Comparison of ENCODE assay signal across 8 cellular contexts in the genomic region with DNA sequence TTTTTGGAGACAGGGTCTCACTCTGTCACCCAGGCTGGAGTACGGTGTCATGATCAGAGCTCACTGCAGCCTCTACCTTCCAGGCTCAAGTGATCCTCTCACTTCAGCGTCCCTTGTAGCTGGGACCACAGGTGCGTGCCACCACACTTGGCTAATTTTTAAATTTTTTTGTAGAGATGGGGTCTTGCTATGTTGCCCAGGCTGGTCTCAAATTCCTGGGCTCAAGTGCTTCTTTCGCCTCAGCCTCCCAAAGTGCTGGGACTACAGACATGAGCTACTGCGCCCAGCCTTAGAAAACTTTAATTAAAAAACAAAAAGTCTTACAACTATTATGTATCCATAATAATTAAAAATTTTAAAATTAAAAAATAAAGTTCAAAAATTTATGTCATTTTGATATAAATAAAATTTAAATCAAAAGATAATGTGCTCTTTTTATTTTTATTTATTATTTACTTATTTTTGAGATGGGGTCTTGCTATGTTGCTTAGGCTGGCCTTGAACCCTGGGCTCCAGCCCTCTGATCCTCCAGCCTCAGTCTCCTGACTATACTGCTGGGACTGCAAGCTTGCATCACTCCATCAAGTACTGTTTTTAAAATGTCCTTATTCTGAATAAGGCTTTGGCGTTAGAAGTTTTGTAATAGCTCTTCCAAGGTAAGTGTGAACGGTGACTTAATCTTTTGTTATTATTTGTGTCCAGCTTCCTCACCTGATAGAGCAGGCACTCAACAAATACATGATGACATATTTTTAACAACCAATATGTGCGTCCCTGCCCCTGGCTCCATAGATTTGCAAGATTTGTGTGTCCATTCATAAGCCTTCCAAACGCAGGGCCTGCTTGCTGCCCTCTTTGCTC. TPM values are rescaled to one million over a fixed set of nuclear protein-coding genes. Genes with fewer than 3 reads are reported as not detected.
DNase-seq lines count a peak whose midpoint lies in the region; ATAC-seq, FAIRE-seq and TF ChIP-seq lines count a peak whose summit lies in the region.

No MANE protein-coding gene starts in this region.

- H3K4me2 ChIP-seq in hepatocyte, result peak overlapping the region; percentile 95

- no peaks in the 10 kb centered on the region for H4K20me1 ChIP-seq in hepatocyte (ENCODE audit: insufficient read depth, poor library complexity, severe bottlenecking)

- peaks cover 61% of the 10 kb centered on the region for H3K79me2 ChIP-seq in hepatocyte

- peak in 1 of 2 donors; percentile 2 for ATAC-seq in activated T-cell treated with anti-CD3 and anti-CD28 coated beads, Interleukin-2, amount 50 U/mL, for 72 hours (replicated peaks in 1 of 2)
- no peak for ATAC-seq in HG03039 (IDR thresholded peaks at IDR 0.05; ENCODE audit: unreplicated experiment)

- TF ChIP-seq CTCF in hepatocyte (IDR thresholded peaks at IDR 0.05; ENCODE audit: poor library complexity), result no peak

- H3K36me3 Mint-ChIP-seq in activated CD4-positive, alpha-beta T cell treated with anti-CD3 and anti-CD28 coated beads, Interleukin-2, amount 10 ng/mL, durations not matched to agents 7 days and 5 days (ENCODE audit: low read depth), result peaks cover 48% of the 10 kb centered on the region
- peaks cover 12 to 20% of the 10 kb centered on the region in 2 donors for H3K36me3 Mint-ChIP-seq in activated T-cell treated with anti-CD3 and anti-CD28 coated beads, Interleukin-2, amount 50 U/mL, for 72 hours (ENCODE audit: insufficient read depth in 2 of 2)

- CTCF ChIA-PET in activated CD4-positive, alpha-beta T cell treated with anti-CD3 and anti-CD28 coated beads, Interleukin-2, amount 10 ng/mL, durations not matched to agents 7 days and 5 days (lab: Charles Lee), result interaction anchor here (0.6 to 3.4 kb wide), 24 partner anchors 10 to 1589 kb away, joined by 3 to 18 read pairs (median 4); partner anchors contain the start of genes C12orf57, COPS7A, LPCAT3 and PEX5

- no peaks in the 10 kb centered on the region for H3K27me3 Mint-ChIP-seq in activated CD4-positive, alpha-beta T cell treated with anti-CD3 and anti-CD28 coated beads, Interleukin-2, amount 10 ng/mL, durations not matched to agents 7 days and 5 days
- H3K27me3 Mint-ChIP-seq in activated T-cell treated with anti-CD3 and anti-CD28 coated beads, Interleukin-2, amount 50 U/mL, for 72 hours (ENCODE audit: low read depth), result no peaks in the 10 kb centered on the region

- peak overlapping the region; percentile 96 for H3K4me3 Mint-ChIP-seq in activated CD4-positive, alpha-beta T cell treated with anti-CD3 and anti-CD28 coated beads, Interleukin-2, amount 10 ng/mL, durations not matched to agents 7 days and 5 days
- H3K4me3 Mint-ChIP-seq in activated T-cell treated with anti-CD3 and anti-CD28 coated beads, Interleukin-2, amount 50 U/mL, for 72 hours, result peak overlapping the region; percentile 95 to 96

- POLR2A ChIA-PET in activated CD4-positive, alpha-beta T cell treated with anti-CD3 and anti-CD28 coated beads, Interleukin-2, amount 10 ng/mL, durations not matched to agents 7 days and 5 days (lab: Charles Lee), result interaction anchor here (0.5 to 2.7 kb wide), 4 partner anchors 161 to 974 kb away, joined by 3 to 28 read pairs (median 4); partner anchors contain the start of genes C12orf57 and RNU7-1

- DNase-seq in activated CD4-positive, alpha-beta T cell treated with anti-CD3 and anti-CD28 coated beads, Interleukin-2, amount 10 ng/mL, durations not matched to agents 7 days and 5 days, result no peak
- DNase-seq in activated CD4-positive, alpha-beta T cell treated with anti-CD3 and anti-CD28 coated beads, Interleukin-2, amount 50 U/mL, for 1 hour, result no peak
- peak in 1 of 2 donors; percentile 10 for DNase-seq in activated T-cell treated with anti-CD3 and anti-CD28 coated beads, Interleukin-2, amount 50 U/mL, for 72 hours
- DNase-seq in hepatocyte (ENCODE audit: low spot score) (no peak), small intestine (no peak), MG63 (no peak)
- DNase-seq in effector CD4-positive, alpha-beta T cell, result no peak

- peak overlapping the region; percentile 42 for H2AFZ ChIP-seq in hepatocyte

- H3K27me3 ChIP-seq in hepatocyte (no peaks in the 10 kb centered on the region), small intestine (ENCODE audit: control insufficient read depth in 2 of 2, insufficient read depth in 2 of 2, low read length in 2 of 2) (no peaks in the 10 kb centered on the region), MG63 (no peaks in the 10 kb centered on the region)

- peaks cover 74% of the 10 kb centered on the region for H3K4me1 Mint-ChIP-seq in activated CD4-positive, alpha-beta T cell treated with anti-CD3 and anti-CD28 coated beads, Interleukin-2, amount 10 ng/mL, durations not matched to agents 7 days and 5 days
- peaks cover 46% of the 10 kb centered on the region for H3K4me1 Mint-ChIP-seq in activated T-cell treated with anti-CD3 and anti-CD28 coated beads, Interleukin-2, amount 50 U/mL, for 72 hours (ENCODE audit: low read depth)

- FAIRE-seq in small intestine (lab: Jason Lieb, UNC), result no peak

- peaks cover 16% of the 10 kb centered on the region for H3K9me3 Mint-ChIP-seq in activated CD4-positive, alpha-beta T cell treated with anti-CD3 and anti-CD28 coated beads, Interleukin-2, amount 10 ng/mL, durations not matched to agents 7 days and 5 days
- H3K9me3 Mint-ChIP-seq in activated T-cell treated with anti-CD3 and anti-CD28 coated beads, Interleukin-2, amount 50 U/mL, for 72 hours, result peaks cover 0 to 5% of the 10 kb centered on the region in 2 donors

- peak overlapping the region; percentile 78 for H3K4me3 ChIP-seq in hepatocyte
- peak overlapping the region; percentile 59 to 71 for H3K4me3 ChIP-seq in small intestine (ENCODE audit: low read depth in 1 of 2, low read length in 2 of 2)
- H3K4me3 ChIP-seq in MG63, result no peak overlapping the region

- 71% methylated on average over 9 of the region's 9 CpGs for WGBS in hepatocyte (ENCODE audit: low lambda C conversion rate, missing lambda C conversion rate)
- 62 to 69% (median 62%) methylated on average over 9 of the region's 9 CpGs for WGBS in small intestine, 3 donors

- H3K27ac ChIP-seq in hepatocyte (peak overlapping the region; percentile 100), small intestine (ENCODE audit: low read depth in 1 of 2, low read length in 1 of 2) (peak overlapping the region; percentile 91 to 98)

- H3K36me3 ChIP-seq in hepatocyte (replicated peaks; ENCODE audit: insufficient read depth, low read depth), result no peaks in the 10 kb centered on the region
- peaks cover 0 to 6% of the 10 kb centered on the region in 2 donors for H3K36me3 ChIP-seq in small intestine (ENCODE audit: control insufficient read depth in 2 of 2, insufficient read depth in 2 of 2, low read length in 2 of 2)
- no peaks in the 10 kb centered on the region for H3K36me3 ChIP-seq in MG63

- no peaks in the 10 kb centered on the region for H3K9me2 ChIP-seq in hepatocyte (replicated peaks; ENCODE audit: insufficient read depth)

- H3K9me3 ChIP-seq in hepatocyte (ENCODE audit: low read depth) (no peaks in the 10 kb centered on the region), small intestine (ENCODE audit: control insufficient read depth, low read depth) (no peaks in the 10 kb centered on the region), MG63 (peaks cover 6% of the 10 kb centered on the region; the same call in 1 of the 2 replicates)

- peak overlapping the region; percentile 96 for H3K27ac Mint-ChIP-seq in activated CD4-positive, alpha-beta T cell treated with anti-CD3 and anti-CD28 coated beads, Interleukin-2, amount 10 ng/mL, durations not matched to agents 7 days and 5 days
- H3K27ac Mint-ChIP-seq in activated T-cell treated with anti-CD3 and anti-CD28 coated beads, Interleukin-2, amount 50 U/mL, for 72 hours, result peak overlapping the region; percentile 93

- H3K4me1 ChIP-seq in hepatocyte (ENCODE audit: insufficient read depth), result peaks cover 12% of the 10 kb centered on the region
- peaks cover 0 to 2% of the 10 kb centered on the region in 2 donors for H3K4me1 ChIP-seq in small intestine (ENCODE audit: control insufficient read depth in 2 of 2, insufficient read depth in 1 of 2, low read depth in 1 of 2, low read length in 1 of 2)

RNA-seq across cellular contexts. Expression of gene C1RL, which starts 1.6 kb away (rescaled TPM):
- 10 to 100 TPM; 31.2 to 31.4 TPM for total RNA-seq in activated CD4-positive, alpha-beta T cell treated with anti-CD3 and anti-CD28 coated beads, Interleukin-2, amount 10 ng/mL, durations not matched to agents 7 days and 5 days
- total RNA-seq in activated T-cell treated with anti-CD3 and anti-CD28 coated beads, Interleukin-2, amount 50 U/mL, for 72 hours, result 10 to 100 TPM; 22.6 to 27.4 TPM
- total RNA-seq in hepatocyte, result 60.0 and 64.5 TPM in 2 replicates
- polyA plus RNA-seq in hepatocyte (26.4 and 35.5 TPM in 2 replicates), small intestine (10 to 100 TPM in 2 of 3 donors, 1 to 10 TPM in 1; 10.0 to 30.1 (median 14.1) TPM)
- 0.32 and 3.7 TPM in 2 replicates for total RNA-seq in MG63 (2014; rRNA removed; shearing (Covaris generic); ENCODE audit: low replicate concordance)

RNA-seq across cellular contexts. Expression of gene C1R, which starts 15.2 kb away (rescaled TPM):
- total RNA-seq in activated CD4-positive, alpha-beta T cell treated with anti-CD3 and anti-CD28 coated beads, Interleukin-2, amount 10 ng/mL, durations not matched to agents 7 days and 5 days, result 1 to 10 TPM; 2.2 to 3.5 TPM
- total RNA-seq in activated T-cell treated with anti-CD3 and anti-CD28 coated beads, Interleukin-2, amount 50 U/mL, for 72 hours, result 1 to 10 TPM; 5.6 to 6.4 TPM
- 80.1 and 85.4 TPM in 2 replicates for total RNA-seq in hepatocyte
- 89.6 and 95.1 TPM in 2 replicates for polyA plus RNA-seq in hepatocyte
- polyA plus RNA-seq in small intestine, result 100 to 1,000 TPM in 1 of 3 donors, 10 to 100 TPM in 1, 1 to 10 TPM in 1; 4.5 to 254 (median 14.1) TPM
- 45.9 and 50.9 TPM in 2 replicates for total RNA-seq in MG63 (2014; rRNA removed; shearing (Covaris generic); ENCODE audit: low replicate concordance)

RNA-seq across cellular contexts. Expression of gene RBP5, which starts 21.3 kb away (rescaled TPM):
- total RNA-seq in activated CD4-positive, alpha-beta T cell treated with anti-CD3 and anti-CD28 coated beads, Interleukin-2, amount 10 ng/mL, durations not matched to agents 7 days and 5 days, result under 1 TPM in 1 of 2 experiments, not detected in 1; 0.42 TPM
- under 1 TPM in 1 of 2 donors, not detected in 1; 0.26 TPM for total RNA-seq in activated T-cell treated with anti-CD3 and anti-CD28 coated beads, Interleukin-2, amount 50 U/mL, for 72 hours
- 11.1 and 16.2 TPM in 2 replicates for total RNA-seq in hepatocyte
- 23.0 and 30.0 TPM in 2 replicates for polyA plus RNA-seq in hepatocyte
- 10 to 100 TPM in 1 of 3 donors, 1 to 10 TPM in 1, under 1 TPM in 1; 0.67 to 10.5 (median 5.1) TPM for polyA plus RNA-seq in small intestine
- not detected in 2 replicates for total RNA-seq in MG63 (2014; rRNA removed; shearing (Covaris generic); ENCODE audit: low replicate concordance)

RNA-seq across cellular contexts. Expression of gene CLSTN3, which starts 22.8 kb away (rescaled TPM):
- total RNA-seq in activated CD4-positive, alpha-beta T cell treated with anti-CD3 and anti-CD28 coated beads, Interleukin-2, amount 10 ng/mL, durations not matched to agents 7 days and 5 days, result 10 to 100 TPM; 74.0 to 74.1 TPM
- total RNA-seq in activated T-cell treated with anti-CD3 and anti-CD28 coated beads, Interleukin-2, amount 50 U/mL, for 72 hours, result 10 to 100 TPM; 56.1 to 59.2 TPM
- 38.0 and 57.0 TPM in 2 replicates for total RNA-seq in hepatocyte
- polyA plus RNA-seq in hepatocyte, result 37.8 and 39.5 TPM in 2 replicates
- 10 to 100 TPM in 2 of 3 donors, 1 to 10 TPM in 1; 6.5 to 17.2 (median 10.5) TPM for polyA plus RNA-seq in small intestine
- not detected in 2 replicates for total RNA-seq in MG63 (2014; rRNA removed; shearing (Covaris generic); ENCODE audit: low replicate concordance)

RNA-seq across cellular contexts. Expression of gene C1S, which starts 46.9 kb away (rescaled TPM):
- 1 to 10 TPM; 1.1 to 1.4 TPM for total RNA-seq in activated CD4-positive, alpha-beta T cell treated with anti-CD3 and anti-CD28 coated beads, Interleukin-2, amount 10 ng/mL, durations not matched to agents 7 days and 5 days
- total RNA-seq in activated T-cell treated with anti-CD3 and anti-CD28 coated beads, Interleukin-2, amount 50 U/mL, for 72 hours, result 1 to 10 TPM; 4.0 to 6.6 TPM
- 114 and 120 TPM in 2 replicates for total RNA-seq in hepatocyte
- polyA plus RNA-seq in hepatocyte (130 and 143 TPM in 2 replicates), small intestine (100 to 1,000 TPM in 1 of 3 donors, 10 to 100 TPM in 1, 1 to 10 TPM in 1; 4.7 to 196 (median 17.6) TPM)
- total RNA-seq in MG63 (2014; rRNA removed; shearing (Covaris generic); ENCODE audit: low replicate concordance), result 21.2 and 32.6 TPM in 2 replicates
